Comparison of ENCODE assay signal across 8 cellular contexts in genomic region chrX:154019633-154020499, GRCh38.
A peak's percentile ranks its signal among the peaks of the same experiment; 100 is the strongest.
DNase-seq lines count a peak whose midpoint lies in the region; ATAC-seq and TF ChIP-seq lines count a peak whose summit lies in the region.

Gene IRAK1, minus strand, starts transcription at chrX:154019902. Its CDS starts 90 bp downstream, at chrX:154019812.

- DNase-seq in activated T-cell treated with anti-CD3 and anti-CD28 coated beads for 1 hour (ENCODE audit: low read depth), result peak; percentile 36
- DNase-seq in activated T-cell treated with anti-CD3 and anti-CD28 coated beads for 4 hours, result no peak
- peak; percentile 76 for DNase-seq in NCI-H69 (lab: John Stamatoyannopoulos, UW)
- peak; percentile 57 for DNase-seq in activated CD8-positive, alpha-beta memory T cell treated with anti-CD3 and anti-CD28 coated beads, Interleukin-2, amount 50 U/mL, for 4 hours
- DNase-seq in epithelial cell of esophagus (ENCODE audit: low read depth), result peak; percentile 56
- DNase-seq in middle frontal gyrus (ENCODE audit: extremely low spot score, low spot score), result peak; percentile 13

- peaks cover 30% of the 10 kb centered on the region for H3K4me1 Mint-ChIP-seq in stimulated activated naive CD8-positive, alpha-beta T cell treated with anti-CD3 and anti-CD28 coated beads, Interleukin-15, Interleukin-2, amounts not matched to agents 100 ng/mL and 50 ng/mL, for 24 hours (ENCODE audit: low read depth)

- H3K4me3 ChIP-seq in epithelial cell of esophagus (ENCODE audit: low read length), result peak within 1 kb of the TSS; percentile 56

- H3K27ac Mint-ChIP-seq in stimulated activated naive CD8-positive, alpha-beta T cell treated with anti-CD3 and anti-CD28 coated beads, Interleukin-15, Interleukin-2, amounts not matched to agents 100 ng/mL and 50 ng/mL, for 24 hours, result peak within 1 kb of the TSS; percentile 95

- peaks cover 12% of the 10 kb centered on the region for H3K36me3 Mint-ChIP-seq in stimulated activated naive CD8-positive, alpha-beta T cell treated with anti-CD3 and anti-CD28 coated beads, Interleukin-15, Interleukin-2, amounts not matched to agents 100 ng/mL and 50 ng/mL, for 24 hours (ENCODE audit: low read depth)

- no peaks in the 10 kb centered on the region for H3K9me3 Mint-ChIP-seq in stimulated activated naive CD8-positive, alpha-beta T cell treated with anti-CD3 and anti-CD28 coated beads, Interleukin-15, Interleukin-2, amounts not matched to agents 100 ng/mL and 50 ng/mL, for 24 hours

- TF ChIP-seq CTCF in epithelial cell of esophagus (IDR thresholded peaks at IDR 0.05; ENCODE audit: insufficient read depth, low read depth, low read length, missing control alignments), result no peak

- ATAC-seq in HG02884 (IDR thresholded peaks at IDR 0.05; ENCODE audit: unreplicated experiment), result peak; percentile 71

- no peaks in the 10 kb centered on the region for H3K27me3 Mint-ChIP-seq in stimulated activated naive CD8-positive, alpha-beta T cell treated with anti-CD3 and anti-CD28 coated beads, Interleukin-15, Interleukin-2, amounts not matched to agents 100 ng/mL and 50 ng/mL, for 24 hours

- H3K4me3 Mint-ChIP-seq in stimulated activated naive CD8-positive, alpha-beta T cell treated with anti-CD3 and anti-CD28 coated beads, Interleukin-15, Interleukin-2, amounts not matched to agents 100 ng/mL and 50 ng/mL, for 24 hours, result peak within 1 kb of the TSS; percentile 92
